In genomic region chr7:128869944-128870285, GRCh38 we compare ENCODE assay signal across 8 cellular contexts. TPM values are rescaled to one million over a fixed set of nuclear protein-coding genes. Genes with fewer than 3 reads are reported as not detected.
DNase-seq lines count a peak whose midpoint lies in the region; ATAC-seq, FAIRE-seq and TF ChIP-seq lines count a peak whose summit lies in the region.

No MANE protein-coding gene starts in this region.

- FAIRE-seq in kidney (lab: Jason Lieb, UNC), result no peak

- peaks cover 7% of the 10 kb centered on the region for H3K4me1 ChIP-seq in iPS-18a (ENCODE audit: control insufficient read depth, low read depth, low read length)
- peaks cover 0 to 20% (median 16%) of the 10 kb centered on the region in 5 donors for H3K4me1 ChIP-seq in subcutaneous abdominal adipose tissue (ENCODE audit: control insufficient read depth in 5 of 5, insufficient read depth in 5 of 5, low read length in 5 of 5)
- peaks cover 4 to 13% of the 10 kb centered on the region in 2 donors for H3K4me1 ChIP-seq in kidney (ENCODE audit: control insufficient read depth in 1 of 2, insufficient read depth in 1 of 2, low read depth in 1 of 2, low read length in 2 of 2)

- H3K9me3 ChIP-seq in iPS-18a (ENCODE audit: control insufficient read depth, low read depth, low read length) (no peaks in the 10 kb centered on the region), subcutaneous abdominal adipose tissue (ENCODE audit: control insufficient read depth in 5 of 5, low read length in 5 of 5) (no peaks in the 10 kb centered on the region), kidney (ENCODE audit: control insufficient read depth in 1 of 2, low read length in 2 of 2) (no peaks in the 10 kb centered on the region)

- H3K27me3 Mint-ChIP-seq in activated CD8-positive, alpha-beta T cell treated with anti-CD3 and anti-CD28 coated beads, Interleukin-2, amount 10 ng/mL, durations not matched to agents 7 days and 5 days (ENCODE audit: low read depth), result peaks cover 20% of the 10 kb centered on the region

- no peak overlapping the region for H3K27ac Mint-ChIP-seq in activated CD8-positive, alpha-beta T cell treated with anti-CD3 and anti-CD28 coated beads, Interleukin-2, amount 10 ng/mL, durations not matched to agents 7 days and 5 days

- H3K4me1 Mint-ChIP-seq in activated CD8-positive, alpha-beta T cell treated with anti-CD3 and anti-CD28 coated beads, Interleukin-2, amount 10 ng/mL, durations not matched to agents 7 days and 5 days (ENCODE audit: low read depth), result peaks cover 10% of the 10 kb centered on the region

- H3K36me3 ChIP-seq in iPS-18a (ENCODE audit: control insufficient read depth, low read depth, low read length) (no peaks in the 10 kb centered on the region), subcutaneous abdominal adipose tissue (ENCODE audit: control insufficient read depth in 5 of 5, insufficient read depth in 5 of 5, low read length in 5 of 5) (peaks cover 0 to 18% (median 14%) of the 10 kb centered on the region in 5 donors), kidney (ENCODE audit: control insufficient read depth in 1 of 2, insufficient read depth in 2 of 2, low read length in 2 of 2) (peaks cover 0 to 13% of the 10 kb centered on the region in 2 donors)

- CTCF ChIA-PET in activated CD8-positive, alpha-beta T cell treated with anti-CD3 and anti-CD28 coated beads, Interleukin-2, amount 10 ng/mL, durations not matched to agents 7 days and 5 days (lab: Charles Lee), result interaction anchor here (1.1 to 3.8 kb wide), 2 partner anchors 7 to 13 kb away, joined by 7 to 15 read pairs; partner anchors contain the start of gene ATP6V1F

- H3K9ac ChIP-seq in iPS-18a (ENCODE audit: low read length) (peak overlapping the region; percentile 21), subcutaneous abdominal adipose tissue (ENCODE audit: low read length in 5 of 5) (peak overlapping the region in 3 of 5 donors; percentile 40 to 51 (median 43)), kidney (ENCODE audit: low read length in 2 of 2) (no peak overlapping the region)

- no peaks in the 10 kb centered on the region for H3K9me3 Mint-ChIP-seq in activated CD8-positive, alpha-beta T cell treated with anti-CD3 and anti-CD28 coated beads, Interleukin-2, amount 10 ng/mL, durations not matched to agents 7 days and 5 days (ENCODE audit: insufficient read depth)

- DNase-seq in stimulated activated CD4-positive, alpha-beta T cell treated with anti-CD3 and anti-CD28 coated beads, Interleukin-12 subunit alpha, Interleukin-12 subunit beta, amount 100 ng/mL, for 4 hours, result peak; percentile 17
- no peak for DNase-seq in stimulated activated CD4-positive, alpha-beta T cell treated with anti-CD3 and anti-CD28 coated beads, Interleukin-2, amount 100 ng/mL, for 48 hours
- DNase-seq in activated CD8-positive, alpha-beta T cell treated with anti-CD3 and anti-CD28 coated beads, Interleukin-2, amount 10 ng/mL, durations not matched to agents 7 days and 5 days, result peak; percentile 29
- no peak for DNase-seq in T-helper 9 cell
- DNase-seq in kidney, result no peak
- no peak for DNase-seq in SKM-1 (lab: John Stamatoyannopoulos, UW; ENCODE audit: unreplicated experiment)

- TF ChIP-seq CTCF in kidney (IDR thresholded peaks at IDR 0.05; ENCODE audit: borderline replicate concordance, extremely low read depth, insufficient read depth), result no peak

- H3K4me3 ChIP-seq in iPS-18a (ENCODE audit: low read length), result peak overlapping the region; percentile 55
- H3K4me3 ChIP-seq in subcutaneous abdominal adipose tissue (ENCODE audit: low read depth in 1 of 5, low read length in 5 of 5), result peak overlapping the region in 4 of 5 donors; percentile 60 to 76 (median 66)
- H3K4me3 ChIP-seq in kidney (ENCODE audit: low read length in 2 of 2), result peak overlapping the region in 1 of 2 donors; percentile 49

- H3K27me3 ChIP-seq in iPS-18a (ENCODE audit: control insufficient read depth, insufficient read depth, low read length) (peaks cover 51% of the 10 kb centered on the region), subcutaneous abdominal adipose tissue (ENCODE audit: control insufficient read depth in 5 of 5, insufficient read depth in 4 of 5, low read length in 5 of 5) (peaks cover 0 to 7% (median 0%) of the 10 kb centered on the region in 5 donors)

- peak overlapping the region; percentile 68 for H3K4me3 Mint-ChIP-seq in activated CD8-positive, alpha-beta T cell treated with anti-CD3 and anti-CD28 coated beads, Interleukin-2, amount 10 ng/mL, durations not matched to agents 7 days and 5 days

- intact Hi-C loops in kidney (cut with DNase I), result no loop called here

- ATAC-seq in activated CD8-positive, alpha-beta T cell treated with anti-CD3 and anti-CD28 coated beads, Interleukin-2, amount 10 ng/mL, durations not matched to agents 7 days and 5 days, result no peak

- H3K36me3 Mint-ChIP-seq in activated CD8-positive, alpha-beta T cell treated with anti-CD3 and anti-CD28 coated beads, Interleukin-2, amount 10 ng/mL, durations not matched to agents 7 days and 5 days (ENCODE audit: low read depth), result peaks cover 16% of the 10 kb centered on the region

- H3K27ac ChIP-seq in iPS-18a (ENCODE audit: low read length) (no peak overlapping the region), subcutaneous abdominal adipose tissue (ENCODE audit: low read depth, low read length) (no peak overlapping the region), kidney (ENCODE audit: low read depth in 2 of 2, low read length in 2 of 2) (no peak overlapping the region)

- POLR2A ChIA-PET in activated CD8-positive, alpha-beta T cell treated with anti-CD3 and anti-CD28 coated beads, Interleukin-2, amount 10 ng/mL, durations not matched to agents 7 days and 5 days (lab: Charles Lee), result no interaction called here

RNA-seq across cellular contexts. Expression of gene ATP6V1F, which starts 7.3 kb away (rescaled TPM):
- 100 to 1,000 TPM; 130 to 138 TPM for total RNA-seq in activated CD8-positive, alpha-beta T cell treated with anti-CD3 and anti-CD28 coated beads, Interleukin-2, amount 10 ng/mL, durations not matched to agents 7 days and 5 days
- 161 TPM for total RNA-seq in kidney
- 684 TPM for polyA plus RNA-seq in kidney (ENCODE audit: insufficient read depth, low read depth, low replicate concordance)

RNA-seq across cellular contexts. Expression of gene FLNC, which starts 39.7 kb away (rescaled TPM):
- total RNA-seq in activated CD8-positive, alpha-beta T cell treated with anti-CD3 and anti-CD28 coated beads, Interleukin-2, amount 10 ng/mL, durations not matched to agents 7 days and 5 days, result not detected
- total RNA-seq in kidney, result 12.2 TPM
- 2.8 TPM for polyA plus RNA-seq in kidney (ENCODE audit: insufficient read depth, low read depth, low replicate concordance)

RNA-seq across cellular contexts. Expression of gene KCP, which starts 40.6 kb away (rescaled TPM):
- under 1 TPM in 1 of 2 experiments, not detected in 1; 0.21 TPM for total RNA-seq in activated CD8-positive, alpha-beta T cell treated with anti-CD3 and anti-CD28 coated beads, Interleukin-2, amount 10 ng/mL, durations not matched to agents 7 days and 5 days
- total RNA-seq in kidney, result 44.6 TPM
- 7.7 TPM for polyA plus RNA-seq in kidney (ENCODE audit: insufficient read depth, low read depth, low replicate concordance)

Comparison
In these comparisons a context has a peak if more than half of its experiments do, and no peak if none do; other contexts are left out.
1. DNase-seq: peak in stimulated activated CD4-positive, alpha-beta T cell treated with anti-CD3 and anti-CD28 coated beads, Interleukin-12 subunit alpha, Interleukin-12 subunit beta, amount 100 ng/mL, for 4 hours (single experiment) and activated CD8-positive, alpha-beta T cell treated with anti-CD3 and anti-CD28 coated beads, Interleukin-2, amount 10 ng/mL, durations not matched to agents 7 days and 5 days (single experiment); none in stimulated activated CD4-positive, alpha-beta T cell treated with anti-CD3 and anti-CD28 coated beads, Interleukin-2, amount 100 ng/mL, for 48 hours (0 of 2), T-helper 9 cell (single experiment), kidney (single experiment) and SKM-1 (single experiment).
2. H3K9ac ChIP-seq: peak in iPS-18a (single experiment) and subcutaneous abdominal adipose tissue (3 of 5); none in kidney (0 of 2).
3. RNA of gene FLNC, which starts 39.7 kb away (total RNA-seq): 12.2 TPM in kidney (single experiment); not detected in activated CD8-positive, alpha-beta T cell treated with anti-CD3 and anti-CD28 coated beads, Interleukin-2, amount 10 ng/mL, durations not matched to agents 7 days and 5 days; every median in the first group is over 10 times any median in the second.
4. RNA of gene KCP, which starts 40.6 kb away (total RNA-seq): 44.6 TPM in kidney (single experiment); 0.21 TPM in activated CD8-positive, alpha-beta T cell treated with anti-CD3 and anti-CD28 coated beads, Interleukin-2, amount 10 ng/mL, durations not matched to agents 7 days and 5 days; every median in the first group is over 10 times any median in the second.